ENCODE assay signal across 24 cellular contexts in the genomic region with DNA sequence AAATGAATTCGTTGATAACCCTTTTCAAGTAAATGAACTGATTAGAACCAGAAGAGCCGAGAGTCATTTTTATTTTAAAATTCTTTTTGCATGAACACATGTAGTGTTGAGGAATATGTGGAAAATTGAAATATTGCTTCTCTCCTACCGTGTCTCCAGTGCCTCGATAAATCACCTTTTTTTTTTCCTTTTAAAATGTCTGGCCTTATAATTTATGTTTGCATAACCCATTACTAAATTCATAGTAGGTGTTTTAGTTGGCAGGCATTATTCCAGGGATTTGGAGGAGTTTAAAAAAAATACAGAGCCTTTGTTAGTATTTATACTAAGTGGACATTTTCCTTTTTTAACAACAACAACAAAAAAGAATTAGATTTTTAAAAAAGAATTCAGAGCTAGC.
DNase-seq lines count a peak whose midpoint lies in the region; ATAC-seq, FAIRE-seq and TF ChIP-seq lines count a peak whose summit lies in the region.
"Had no signal": no experiment of that assay in that cellular context is flagged by ENCODE, and none has a peak within 500 bp of the region (broad histone marks: within the 10 kb centered on the region; RNA-seq: fewer than 3 reads in every experiment).

No MANE protein-coding gene starts in this region.

- in situ Hi-C loops in K562 (cut with MboI) (no loop called here), gastrocnemius medialis (cut with MboI; ENCODE audit: low sequenced_read_pairs in 4 of 4) (no loop called here)

- FAIRE-seq in K562 (lab: Jason Lieb, UNC) = no peak

- H3K79me2 ChIP-seq in Karpas-422 (ENCODE audit: low read length) (peaks cover 88% of the 10 kb centered on the region), K562 (ENCODE audit: control insufficient read depth, insufficient read depth, low read length) (peaks cover 57% of the 10 kb centered on the region; the same call in 2 of the 3 replicates)

- WGBS in K562 (ENCODE audit: insufficient coverage, low coverage, missing lambda C conversion rate) = 81% methylated on average over 4 of the region's 4 CpGs

- H3K9ac ChIP-seq in BLaER1 treated with 17β-estradiol and CSF1 and Interleukin-3, amounts not matched to agents 10 nM and 100 nM = peak overlapping the region; percentile 15 to 82 (median 68); a peak in 13 of 22 replicates
- H3K9ac ChIP-seq in Karpas-422 (ENCODE audit: low read length) (peak overlapping the region; percentile 56), K562 (ENCODE audit: insufficient read depth in 1 of 2, low read depth in 2 of 2, low read length in 2 of 2) (no peak overlapping the region)

- peaks cover 0 to 19% (median 0%) of the 10 kb centered on the region in 11 experiments; a peak in 8 of 22 replicates for H4K20me1 ChIP-seq in BLaER1 treated with 17β-estradiol and CSF1 and Interleukin-3, amounts not matched to agents 10 nM and 100 nM
- no peaks in the 10 kb centered on the region for H4K20me1 ChIP-seq in Karpas-422 (ENCODE audit: insufficient read depth, low read depth, low read length)
- no peaks in the 10 kb centered on the region; the same call in 1 of the 2 replicates for H4K20me1 ChIP-seq in K562 (replicated peaks; ENCODE audit: control insufficient read depth, insufficient read depth, low read length)

- peak overlapping the region; percentile 70 to 88 (median 82) for H3K27ac ChIP-seq in BLaER1 treated with 17β-estradiol and CSF1 and Interleukin-3, amounts not matched to agents 10 nM and 100 nM
- H3K27ac ChIP-seq in Karpas-422 (ENCODE audit: low read length) (peak overlapping the region; percentile 92), K562 (ENCODE audit: extremely low read depth, low read depth, low read length) (no peak overlapping the region), gastrocnemius medialis (peak overlapping the region in 3 of 4 donors; percentile 88 to 96 (median 94)), breast epithelium (no peak overlapping the region)

- no peaks in the 10 kb centered on the region for H3K27me3 ChIP-seq in BLaER1 treated with 17β-estradiol and CSF1 and Interleukin-3, amounts not matched to agents 10 nM and 100 nM
- H3K27me3 ChIP-seq in Karpas-422 (ENCODE audit: low read length) (no peaks in the 10 kb centered on the region), K562 (ENCODE audit: control insufficient read depth in 2 of 2, insufficient read depth in 2 of 2, low read length in 2 of 2) (no peaks in the 10 kb centered on the region), gastrocnemius medialis (no peaks in the 10 kb centered on the region), breast epithelium (no peaks in the 10 kb centered on the region)
- H3K27me3 ChIP-seq: BE2C had no signal

- POLR2A ChIA-PET in K562 (lab: Yijun Ruan, JAX) = interaction anchor here (0.7 to 1.3 kb wide), 3 partner anchors 9 kb away, joined by 3 read pairs; no protein-coding TSS in a partner anchor

- peaks cover 0 to 36% (median 28%) of the 10 kb centered on the region in 11 experiments; a peak in 20 of 22 replicates for H3K36me3 ChIP-seq in BLaER1 treated with 17β-estradiol and CSF1 and Interleukin-3, amounts not matched to agents 10 nM and 100 nM
- H3K36me3 ChIP-seq in Karpas-422 (ENCODE audit: insufficient read depth, low read length) = peaks cover 20% of the 10 kb centered on the region
- H3K36me3 ChIP-seq in K562 (ENCODE audit: control insufficient read depth, insufficient read depth, low read length) = peaks cover 7% of the 10 kb centered on the region; the same call in 2 of the 3 replicates
- H3K36me3 ChIP-seq in gastrocnemius medialis = no peaks in the 10 kb centered on the region
- H3K36me3 ChIP-seq in breast epithelium = no peaks in the 10 kb centered on the region
- H3K36me3 ChIP-seq: HAP-1 had no signal

- peak overlapping the region; percentile 46 to 97 (median 89); a peak in 19 of 22 replicates for H3K4me2 ChIP-seq in BLaER1 treated with 17β-estradiol and CSF1 and Interleukin-3, amounts not matched to agents 10 nM and 100 nM
- H3K4me2 ChIP-seq in Karpas-422 (ENCODE audit: low read depth, low read length, poor library complexity, severe bottlenecking) = peak overlapping the region; percentile 74
- no peak overlapping the region for H3K4me2 ChIP-seq in K562 (ENCODE audit: insufficient read depth, low read length)

- TF ChIP-seq EP300 in K562 (IDR thresholded peaks at IDR 0.05; ENCODE audit: low read length) = no peak

- TF ChIP-seq POLR2A in K562 (conservative IDR thresholded peaks at IDR 0.05) = no peak
- no peak for TF ChIP-seq POLR2A in gastrocnemius medialis (IDR thresholded peaks at IDR 0.05)
- no peak for TF ChIP-seq POLR2A in breast epithelium (IDR thresholded peaks at IDR 0.05)

- H3K9me3 ChIP-seq in BLaER1 treated with 17β-estradiol and CSF1 and Interleukin-3, amounts not matched to agents 10 nM and 100 nM (replicated peaks in 1 of 11) = peaks cover 11 to 29% (median 25%) of the 10 kb centered on the region in 11 experiments; a peak in 21 of 22 replicates
- H3K9me3 ChIP-seq in Karpas-422 (ENCODE audit: low read length) (no peaks in the 10 kb centered on the region), K562 (replicated peaks; ENCODE audit: control insufficient read depth, insufficient read depth, low read depth, low read length) (no peaks in the 10 kb centered on the region), gastrocnemius medialis (no peaks in the 10 kb centered on the region), breast epithelium (peaks cover 0 to 5% of the 10 kb centered on the region in 2 donors)
- H3K9me3 ChIP-seq: HAP-1 had no signal

- intact Hi-C loops in K562 (cut with micrococcal nuclease) = no loop called here
- intact Hi-C loops in gastrocnemius medialis (cut with DNase I; ENCODE audit: low total_unique reads) = no loop called here
- intact Hi-C loops in breast epithelium (cut with DNase I; ENCODE audit: low total_unique reads) = no loop called here

- no peak overlapping the region for H2AFZ ChIP-seq in Karpas-422 (ENCODE audit: low read length)
- H2AFZ ChIP-seq in K562 (ENCODE audit: low read depth, low read length) = no peak overlapping the region

- TF ChIP-seq CTCF in K562 (IDR thresholded peaks at IDR 0.05 in 2 of 3, conservative IDR thresholded peaks at IDR 0.05 in 1 of 3; ENCODE audit: insufficient read depth in 2 of 3, low read depth in 1 of 3, low read length in 3 of 3) (no peak), gastrocnemius medialis (IDR thresholded peaks at IDR 0.05 in 4 of 5, conservative IDR thresholded peaks at IDR 0.05 in 1 of 5) (no peak), breast epithelium (IDR thresholded peaks at IDR 0.05) (no peak)

- no peaks in the 10 kb centered on the region for H3K9me2 ChIP-seq in Karpas-422 (replicated peaks; ENCODE audit: insufficient read depth, low read length)

- H3K4me1 ChIP-seq in BLaER1 treated with 17β-estradiol and CSF1 and Interleukin-3, amounts not matched to agents 10 nM and 100 nM = peaks cover 61 to 100% (median 83%) of the 10 kb centered on the region in 10 experiments
- H3K4me1 ChIP-seq in Karpas-422 (ENCODE audit: low read length) = peaks cover 65% of the 10 kb centered on the region
- peaks cover 0 to 7% of the 10 kb centered on the region in 2 experiments; a peak in 2 of 5 replicates for H3K4me1 ChIP-seq in K562 (replicated peaks in 1 of 2; ENCODE audit: control insufficient read depth in 2 of 2, insufficient read depth in 2 of 2, low read length in 2 of 2)
- peaks cover 38 to 48% of the 10 kb centered on the region in 2 donors for H3K4me1 ChIP-seq in gastrocnemius medialis
- no peaks in the 10 kb centered on the region for H3K4me1 ChIP-seq in breast epithelium
- H3K4me1 ChIP-seq: HAP-1 had no signal

- CTCF ChIA-PET in K562 (lab: Yijun Ruan, JAX; ENCODE audit: low intra/inter-chr PET ratio) = no interaction called here

- ATAC-seq in K562 (no peak), gastrocnemius medialis (no peak)
- ATAC-seq: activated CD8-positive, alpha-beta T cell treated with anti-CD3 and anti-CD28 coated beads, Interleukin-2, amount 10 ng/mL, durations not matched to agents 7 days and 5 days; activated T-helper 17 cell treated with anti-CD3 and anti-CD28 coated beads, Interleukin-2, amount 50 U/mL, for 72 hours; left colon; PC-3; stimulated activated effector memory CD8-positive, alpha-beta T cell treated with anti-CD3 and anti-CD28 coated beads, Interleukin-12 subunit alpha, Interleukin-12 subunit beta, amount 100 ng/mL, for 72 hours had no signal

- BruUV-seq in K562 (replicated peaks; lab: Mats Ljungman, UMichigan) = TSS peak; percentile 7

- no peaks in the 10 kb centered on the region for H3K9me1 ChIP-seq in K562 (ENCODE audit: control insufficient read depth, insufficient read depth, low read length)

- DNase-seq in Karpas-422 = peak; percentile 58
- no peak for DNase-seq in K562 (ENCODE audit: extremely low read depth in 1 of 4, low spot score in 3 of 4)
- no peak for DNase-seq in gastrocnemius medialis
- no peak for DNase-seq in cerebellar cortex (ENCODE audit: low spot score)
- DNase-seq in breast epithelium (ENCODE audit: low spot score in 2 of 2) = no peak
- DNase-seq in C1 segment of cervical spinal cord (lab: John Stamatoyannopoulos, UW) = no peak
- DNase-seq: activated CD8-positive, alpha-beta T cell treated with anti-CD3 and anti-CD28 coated beads, Interleukin-2, amount 10 ng/mL, durations not matched to agents 7 days and 5 days; activated naive CD4-positive, alpha-beta T cell treated with anti-CD3 and anti-CD28 coated beads, Interleukin-2, amount 50 U/mL, for 16 hours; amygdala; BE2C; hypothalamus; KBM-7; left colon; mammary epithelial cell; NCI-H1105; NCI-H187; NCI-H2171; NCI-H510A; PC-3; substantia nigra had no signal

- H3K4me3 ChIP-seq in BLaER1 treated with 17β-estradiol and CSF1 and Interleukin-3, amounts not matched to agents 10 nM and 100 nM = peak overlapping the region in 4 of 10 experiments; percentile 32 to 51 (median 46); a peak in 5 of 20 replicates
- peak overlapping the region; percentile 46 for H3K4me3 ChIP-seq in Karpas-422 (ENCODE audit: low read length)
- H3K4me3 ChIP-seq in K562 = no peak overlapping the region
- H3K4me3 ChIP-seq in gastrocnemius medialis = no peak overlapping the region
- no peak overlapping the region for H3K4me3 ChIP-seq in breast epithelium
- H3K4me3 ChIP-seq: HAP-1 had no signal

- TF ChIP-seq RAD21 in K562 (CRISPR knock-in tag; conservative IDR thresholded peaks at IDR 0.05 in 1 of 2, IDR thresholded peaks at IDR 0.05 in 1 of 2) = no peak

TF ChIP-seq in K562, 482 proteins besides CTCF, POLR2A, EP300 and RAD21 (continues in another document):
- TF ChIP-seq ZFP91 (CRISPR knock-in tag; IDR thresholded peaks at IDR 0.05) (no peak), ELF1 (tag; IDR thresholded peaks at IDR 0.05) (no peak), HMG20B (CRISPR knock-in tag; IDR thresholded peaks at IDR 0.05) (no peak)

Comparison
In these comparisons a context has a peak if more than half of its experiments do, and no peak if none do; other contexts are left out.
1. H3K27ac ChIP-seq: peak in BLaER1 treated with 17β-estradiol and CSF1 and Interleukin-3, amounts not matched to agents 10 nM and 100 nM (11 of 11), Karpas-422 (single experiment) and gastrocnemius medialis (3 of 4); none in K562 (single experiment) and breast epithelium (0 of 2).
2. H3K9ac ChIP-seq: peak in BLaER1 treated with 17β-estradiol and CSF1 and Interleukin-3, amounts not matched to agents 10 nM and 100 nM (11 of 11) and Karpas-422 (single experiment); none in K562 (0 of 2).